26 cellular contexts compared by ENCODE assay signal in the genomic region with DNA sequence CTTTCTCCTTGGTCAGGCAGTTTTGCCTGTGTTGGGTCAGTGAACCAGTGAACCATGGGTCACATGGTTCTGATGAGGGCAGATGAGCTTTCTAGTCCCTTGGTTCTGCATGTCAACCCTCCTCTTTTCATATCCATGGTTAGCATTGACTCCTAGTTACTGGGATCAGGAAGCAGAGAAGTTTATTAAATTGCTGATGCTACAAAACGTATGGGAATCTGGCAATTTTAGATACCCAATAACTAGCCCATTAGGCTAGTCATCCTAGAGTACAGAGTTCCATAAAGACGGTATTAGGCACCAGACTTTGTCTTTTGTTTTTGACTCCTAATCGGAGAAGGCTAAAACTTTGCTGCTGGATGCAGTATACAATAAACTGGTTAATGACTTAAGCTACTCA.
DNase-seq lines count a peak whose midpoint lies in the region; ATAC-seq, FAIRE-seq and TF ChIP-seq lines count a peak whose summit lies in the region.
"Had no signal": no experiment of that assay in that cellular context is flagged by ENCODE, and none has a peak within 500 bp of the region (broad histone marks: within the 10 kb centered on the region; RNA-seq: fewer than 3 reads in every experiment).

No MANE protein-coding gene starts in this region.

- intact Hi-C loops in K562 (cut with micrococcal nuclease), result no loop called here

- BruUV-seq in K562 (replicated peaks; lab: Mats Ljungman, UMichigan), result no TSS peak

- CTCF ChIA-PET in A549 (lab: Yijun Ruan, JAX), result no interaction called here
- CTCF ChIA-PET in K562 (lab: Yijun Ruan, JAX; ENCODE audit: low intra/inter-chr PET ratio), result no interaction called here

- H3K9me3 Mint-ChIP-seq in nephron progenitor cell, result no peaks in the 10 kb centered on the region

- H3K4me1 Mint-ChIP-seq in nephron progenitor cell, result peaks cover 4% of the 10 kb centered on the region
- H3K4me1 Mint-ChIP-seq: CD14-positive monocyte; CD4-positive, alpha-beta memory T cell; CD4-positive, CD25-positive, alpha-beta regulatory T cell; CD8-positive, alpha-beta memory T cell had no signal

- DNase-seq in DMS53 (lab: John Stamatoyannopoulos, UW) (peak; percentile 17), DMS53 treated with DMSO at 0.1 percent for 48 hours (lab: John Stamatoyannopoulos, UW; ENCODE audit: unreplicated experiment) (no peak), A549 (ENCODE audit: low read depth in 1 of 2, low spot score in 1 of 2) (no peak), K562 (ENCODE audit: extremely low read depth in 1 of 4, low spot score in 3 of 4) (no peak), nephron progenitor cell (no peak), NCI-H1048 (lab: John Stamatoyannopoulos, UW) (no peak), HAP-1 (ENCODE audit: low spot score in 2 of 2) (no peak), NCI-H2227 treated with DMSO at 0.1 percent for 48 hours (lab: John Stamatoyannopoulos, UW) (no peak)
- DNase-seq: ACHN; BE2C; C1 segment of cervical spinal cord; CD4-positive, alpha-beta memory T cell; CD4-positive, CD25-positive, alpha-beta regulatory T cell; CD8-positive, alpha-beta memory T cell; COR-L47; DMS 273 treated with DMSO at 0.1 percent for 48 hours; DMS153; DND-41; EL; GDM1 had no signal

- H3K79me2 ChIP-seq in K562 (ENCODE audit: control insufficient read depth, insufficient read depth, low read length), result no peaks in the 10 kb centered on the region

- H2AFZ ChIP-seq in K562 (ENCODE audit: low read depth, low read length), result no peak overlapping the region

- H3K27ac ChIP-seq in A549 (no peak overlapping the region), K562 (ENCODE audit: extremely low read depth, low read depth, low read length) (no peak overlapping the region)
- H3K27ac ChIP-seq: 22Rv1, BLaER1 had no signal

- TF ChIP-seq POLR2A in A549 (IDR thresholded peaks at IDR 0.05; ENCODE audit: low read length) (no peak), K562 (conservative IDR thresholded peaks at IDR 0.05) (no peak)

- no peak for TF ChIP-seq EP300 in A549 (IDR thresholded peaks at IDR 0.05)
- no peak for TF ChIP-seq EP300 in K562 (IDR thresholded peaks at IDR 0.05; ENCODE audit: low read length)

- H3K4me3 ChIP-seq in A549 (no peak overlapping the region), K562 (no peak overlapping the region), HAP-1 (no peak overlapping the region)
- H3K4me3 ChIP-seq: BLaER1, GM12878 had no signal

- no peak for FAIRE-seq in A549 (lab: Jason Lieb, UNC)
- no peak for FAIRE-seq in K562 (lab: Jason Lieb, UNC)
- FAIRE-seq: GM12878, GM12892, GM18507 had no signal

- H3K4me3 Mint-ChIP-seq in nephron progenitor cell, result no peak overlapping the region
- H3K4me3 Mint-ChIP-seq: CD14-positive monocyte; CD4-positive, alpha-beta memory T cell; CD4-positive, CD25-positive, alpha-beta regulatory T cell; CD8-positive, alpha-beta memory T cell had no signal

- in situ Hi-C loops in K562 (cut with MboI), result no loop called here
- in situ Hi-C loops in HAP-1 (cut with MboI; ENCODE audit: low sequenced_read_pairs), result no loop called here

- no peaks in the 10 kb centered on the region for H3K27me3 Mint-ChIP-seq in nephron progenitor cell (ENCODE audit: low read depth, poor library complexity)
- H3K27me3 Mint-ChIP-seq: CD4-positive, alpha-beta memory T cell; CD4-positive, CD25-positive, alpha-beta regulatory T cell; CD8-positive, alpha-beta memory T cell had no signal

- no peak for ATAC-seq in A549
- no peak for ATAC-seq in K562
- ATAC-seq: GM12878 had no signal

- POLR2A ChIA-PET in A549 (lab: Yijun Ruan, JAX), result no interaction called here
- POLR2A ChIA-PET in K562 (lab: Yijun Ruan, JAX), result no interaction called here

- no peaks in the 10 kb centered on the region for H3K36me3 Mint-ChIP-seq in nephron progenitor cell (ENCODE audit: low read depth)
- H3K36me3 Mint-ChIP-seq: CD14-positive monocyte; CD4-positive, alpha-beta memory T cell; CD4-positive, CD25-positive, alpha-beta regulatory T cell; CD8-positive, alpha-beta memory T cell had no signal

- H3K9me1 ChIP-seq in K562 (ENCODE audit: control insufficient read depth, insufficient read depth, low read length), result no peaks in the 10 kb centered on the region

- H3K4me1 ChIP-seq in A549 (no peaks in the 10 kb centered on the region), K562 (replicated peaks in 1 of 2; ENCODE audit: control insufficient read depth in 2 of 2, insufficient read depth in 2 of 2, low read length in 2 of 2) (no peaks in the 10 kb centered on the region), HAP-1 (no peaks in the 10 kb centered on the region)
- H3K4me1 ChIP-seq: BE2C, BLaER1 had no signal

- no peak overlapping the region for H3K9ac ChIP-seq in K562 (ENCODE audit: insufficient read depth in 1 of 2, low read depth in 2 of 2, low read length in 2 of 2)
- H3K9ac ChIP-seq: BLaER1 had no signal

- TF ChIP-seq CTCF in A549 (IDR thresholded peaks at IDR 0.05) (no peak), K562 (IDR thresholded peaks at IDR 0.05 in 2 of 3, conservative IDR thresholded peaks at IDR 0.05 in 1 of 3; ENCODE audit: insufficient read depth in 2 of 3, low read depth in 1 of 3, low read length in 3 of 3) (no peak), nephron progenitor cell (IDR thresholded peaks at IDR 0.05) (no peak)

- H3K4me2 ChIP-seq in A549 (no peak overlapping the region), K562 (ENCODE audit: insufficient read depth, low read length) (no peak overlapping the region)
- H3K4me2 ChIP-seq: BLaER1 had no signal

- H3K36me3 ChIP-seq in K562 (ENCODE audit: control insufficient read depth, insufficient read depth, low read length) (no peaks in the 10 kb centered on the region), HAP-1 (replicated peaks) (no peaks in the 10 kb centered on the region)
- H3K36me3 ChIP-seq: BE2C, BLaER1 had no signal

- H3K27me3 ChIP-seq in K562 (ENCODE audit: control insufficient read depth in 2 of 2, insufficient read depth in 2 of 2, low read length in 2 of 2) (no peaks in the 10 kb centered on the region), HAP-1 (ENCODE audit: low read depth) (no peaks in the 10 kb centered on the region)
- H3K27me3 ChIP-seq: BE2C, BLaER1 had no signal

- TF ChIP-seq RAD21 in A549 (conservative IDR thresholded peaks at IDR 0.05 in 1 of 2, IDR thresholded peaks at IDR 0.05 in 1 of 2), result no peak
- no peak for TF ChIP-seq RAD21 in K562 (CRISPR knock-in tag; conservative IDR thresholded peaks at IDR 0.05 in 1 of 2, IDR thresholded peaks at IDR 0.05 in 1 of 2)

- H3K9me3 ChIP-seq in A549 (no peaks in the 10 kb centered on the region), K562 (replicated peaks; ENCODE audit: control insufficient read depth, insufficient read depth, low read depth, low read length) (no peaks in the 10 kb centered on the region), HAP-1 (no peaks in the 10 kb centered on the region)
- H3K9me3 ChIP-seq: BE2C, BLaER1 had no signal

- WGBS in A549 (ENCODE audit: missing lambda C conversion rate), result 6% methylated on average over 3 of the region's 3 CpGs
- WGBS in K562 (ENCODE audit: insufficient coverage, low coverage, missing lambda C conversion rate), result 1% methylated on average over 3 of the region's 3 CpGs

- no peaks in the 10 kb centered on the region for H4K20me1 ChIP-seq in K562 (replicated peaks; ENCODE audit: control insufficient read depth, insufficient read depth, low read length)
- H4K20me1 ChIP-seq: BLaER1 had no signal

- peak overlapping the region; percentile 46 for H3K27ac Mint-ChIP-seq in nephron progenitor cell
- H3K27ac Mint-ChIP-seq: CD14-positive monocyte; CD4-positive, alpha-beta memory T cell; CD4-positive, CD25-positive, alpha-beta regulatory T cell; CD8-positive, alpha-beta memory T cell had no signal

TF ChIP-seq in A549, 52 proteins besides CTCF, POLR2A, EP300 and RAD21:
- TF ChIP-seq MAFK (IDR thresholded peaks at IDR 0.05; ENCODE audit: partially characterized antibody) (peak; percentile 78), ZC3H11A (IDR thresholded peaks at IDR 0.05) (no peak)
TF ChIP-seq in A549: peak in this region for 1.

TF ChIP-seq in K562, 482 proteins besides CTCF, POLR2A, EP300 and RAD21 (continues in another document):
- TF ChIP-seq KDM1A (IDR thresholded peaks at IDR 0.05), result no peak
- peak; percentile 81 for TF ChIP-seq ZNF316 (IDR thresholded peaks at IDR 0.05)
- 0 out of 2 replicates have a peak, but pooled peaks have one; percentile 14 for TF ChIP-seq MAFK (IDR thresholded peaks at IDR 0.05; ENCODE audit: low read length)
- no peak for TF ChIP-seq NR4A1 (CRISPR knock-in tag; IDR thresholded peaks at IDR 0.05)
- TF ChIP-seq NR4A1 (tag; IDR thresholded peaks at IDR 0.05), result no peak
- TF ChIP-seq RBM22 (IDR thresholded peaks at IDR 0.05; ENCODE audit: low read depth, low read length, poor library complexity, severe bottlenecking), result no peak
- TF ChIP-seq, protein P1, sequence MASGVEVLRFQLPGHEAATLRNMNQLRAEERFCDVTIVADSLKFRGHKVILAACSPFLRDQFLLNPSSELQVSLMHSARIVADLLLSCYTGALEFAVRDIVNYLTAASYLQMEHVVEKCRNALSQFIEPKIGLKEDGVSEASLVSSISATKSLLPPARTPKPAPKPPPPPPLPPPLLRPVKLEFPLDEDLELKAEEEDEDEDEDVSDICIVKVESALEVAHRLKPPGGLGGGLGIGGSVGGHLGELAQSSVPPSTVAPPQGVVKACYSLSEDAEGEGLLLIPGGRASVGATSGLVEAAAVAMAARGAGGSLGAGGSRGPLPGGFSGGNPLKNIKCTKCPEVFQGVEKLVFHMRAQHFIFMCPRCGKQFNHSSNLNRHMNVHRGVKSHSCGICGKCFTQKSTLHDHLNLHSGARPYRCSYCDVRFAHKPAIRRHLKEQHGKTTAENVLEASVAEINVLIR (CRISPR knock-in tag; IDR thresholded peaks at IDR 0.05), result no peak
- peak; percentile 54 for TF ChIP-seq MAFF (IDR thresholded peaks at IDR 0.05; ENCODE audit: low read length)
- TF ChIP-seq, protein P2, sequence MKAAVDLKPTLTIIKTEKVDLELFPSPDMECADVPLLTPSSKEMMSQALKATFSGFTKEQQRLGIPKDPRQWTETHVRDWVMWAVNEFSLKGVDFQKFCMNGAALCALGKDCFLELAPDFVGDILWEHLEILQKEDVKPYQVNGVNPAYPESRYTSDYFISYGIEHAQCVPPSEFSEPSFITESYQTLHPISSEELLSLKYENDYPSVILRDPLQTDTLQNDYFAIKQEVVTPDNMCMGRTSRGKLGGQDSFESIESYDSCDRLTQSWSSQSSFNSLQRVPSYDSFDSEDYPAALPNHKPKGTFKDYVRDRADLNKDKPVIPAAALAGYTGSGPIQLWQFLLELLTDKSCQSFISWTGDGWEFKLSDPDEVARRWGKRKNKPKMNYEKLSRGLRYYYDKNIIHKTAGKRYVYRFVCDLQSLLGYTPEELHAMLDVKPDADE (conservative IDR thresholded peaks at IDR 0.05; ENCODE audit: control insufficient read depth, low read depth, low read length), result no peak
- TF ChIP-seq C11orf30 (IDR thresholded peaks at IDR 0.05; ENCODE audit: low read depth), result peak; percentile 56; the same call in 1 of the 2 replicates
- TF ChIP-seq MCM2 (IDR thresholded peaks at IDR 0.05; ENCODE audit: low read depth), result no peak
